22 cellular contexts compared by ENCODE assay signal in genomic region chr1:177525176-177525575, GRCh38.
"Had no signal": no experiment of that assay in that cellular context is flagged by ENCODE, and none has a peak within 500 bp of the region (broad histone marks: within the 10 kb centered on the region; RNA-seq: fewer than 3 reads in every experiment).

No MANE protein-coding gene starts in this region.

- H3K9me3 ChIP-seq: left lung, pancreas, sigmoid colon, testis, tibial artery had no signal

- H3K27me3 ChIP-seq: hepatocyte, left lung, pancreas, sigmoid colon, testis, tibial artery had no signal

- H3K9me3 Mint-ChIP-seq: type B pancreatic cell had no signal

- H2AFZ ChIP-seq: hepatocyte had no signal

- H3K36me3 Mint-ChIP-seq: memory B cell; natural killer cell; stimulated activated effector memory CD8-positive, alpha-beta T cell treated with anti-CD3 and anti-CD28 coated beads, Interleukin-12 subunit alpha, Interleukin-12 subunit beta, amount 100 ng/mL, for 72 hours; type B pancreatic cell had no signal

- ATAC-seq: effector memory CD8-positive, alpha-beta T cell; left lung; natural killer cell; pancreas; stimulated activated effector memory CD8-positive, alpha-beta T cell treated with anti-CD3 and anti-CD28 coated beads, Interleukin-12 subunit alpha, Interleukin-12 subunit beta, amount 100 ng/mL, for 72 hours; stimulated activated naive CD8-positive, alpha-beta T cell treated with anti-CD3 and anti-CD28 coated beads, Interleukin-15, Interleukin-2, amounts not matched to agents 100 U/mL and 50 U/mL, for 24 hours had no signal

- H3K36me3 ChIP-seq: left lung, pancreas, sigmoid colon, tibial artery had no signal

- H3K4me1 Mint-ChIP-seq: memory B cell; natural killer cell; stimulated activated effector memory CD8-positive, alpha-beta T cell treated with anti-CD3 and anti-CD28 coated beads, Interleukin-12 subunit alpha, Interleukin-12 subunit beta, amount 100 ng/mL, for 72 hours had no signal

- H3K4me1 ChIP-seq: left lung, pancreas, sigmoid colon, testis, tibial artery had no signal

- H3K4me3 Mint-ChIP-seq: effector memory CD8-positive, alpha-beta T cell; memory B cell; natural killer cell; stimulated activated effector memory CD8-positive, alpha-beta T cell treated with anti-CD3 and anti-CD28 coated beads, Interleukin-12 subunit alpha, Interleukin-12 subunit beta, amount 100 ng/mL, for 72 hours; type B pancreatic cell had no signal

- FAIRE-seq: frontal cortex, kidney, pancreas, urothelium cell line had no signal

- DNase-seq: cerebellar nuclear complex; cortex of kidney; effector memory CD8-positive, alpha-beta T cell; kidney; left lung; natural killer cell; occipital lobe; pancreas; sigmoid colon; stimulated activated CD4-positive, alpha-beta T cell treated with anti-CD3 and anti-CD28 coated beads, Interleukin-2, amount 100 ng/mL, for 24 hours; stimulated activated CD4-positive, alpha-beta T cell treated with anti-CD3 and anti-CD28 coated beads, Interleukin-4, amount 100 ng/mL, for 24 hours; stimulated activated naive CD8-positive, alpha-beta T cell treated with anti-CD3 and anti-CD28 coated beads, Interleukin-15, Interleukin-2, amounts not matched to agents 100 U/mL and 50 U/mL, for 24 hours; substantia nigra; testis; tibial artery had no signal

- H3K27ac Mint-ChIP-seq: effector memory CD8-positive, alpha-beta T cell; memory B cell; natural killer cell; stimulated activated effector memory CD8-positive, alpha-beta T cell treated with anti-CD3 and anti-CD28 coated beads, Interleukin-12 subunit alpha, Interleukin-12 subunit beta, amount 100 ng/mL, for 72 hours; type B pancreatic cell had no signal

- H3K79me2 ChIP-seq: hepatocyte had no signal

- H3K27ac ChIP-seq: hepatocyte, left lung, pancreas, sigmoid colon, testis, tibial artery had no signal

- H3K27me3 Mint-ChIP-seq: effector memory CD8-positive, alpha-beta T cell; memory B cell; type B pancreatic cell had no signal

- H3K4me2 ChIP-seq: hepatocyte had no signal

- H3K4me3 ChIP-seq: hepatocyte, left lung, lung, pancreas, sigmoid colon, testis, tibial artery had no signal
